Comparison of ENCODE assay signal across 20 cellular contexts in genomic region chr11:60836866-60837510, GRCh38. TPM values are rescaled to one million over a fixed set of nuclear protein-coding genes. Genes with fewer than 3 reads are reported as not detected.
"Had no signal": no experiment of that assay in that cellular context is flagged by ENCODE, and none has a peak within 500 bp of the region (broad histone marks: within the 10 kb centered on the region; RNA-seq: fewer than 3 reads in every experiment).

No MANE protein-coding gene starts in this region.

- DNase-seq: activated gamma-delta T cell treated with Interleukin-2 at 50 U/mL for 16 hours; aorta; brain microvascular endothelial cell; central memory CD4-positive, alpha-beta T cell; esophagus squamous epithelium; heart right ventricle; left ventricle myocardium superior; naive B cell; stimulated activated CD4-positive, alpha-beta T cell treated with anti-CD3 and anti-CD28 coated beads, Interleukin-2, amount 100 ng/mL, for 24 hours; stimulated activated naive CD8-positive, alpha-beta T cell treated with anti-CD3 and anti-CD28 coated beads, Interleukin-15, Interleukin-2, amounts not matched to agents 100 U/mL and 50 U/mL, for 24 hours; substantia nigra; uterus had no signal

- H3K4me3 Mint-ChIP-seq: neural progenitor cell had no signal

- H3K4me2 ChIP-seq: neural progenitor cell had no signal

- H3K4me1 ChIP-seq: neural progenitor cell had no signal

- ATAC-seq: heart right ventricle; left ventricle myocardium superior; mucosa of descending colon; psoas muscle; right cardiac atrium; stimulated activated naive CD8-positive, alpha-beta T cell treated with anti-CD3 and anti-CD28 coated beads, Interleukin-15, Interleukin-2, amounts not matched to agents 100 U/mL and 50 U/mL, for 24 hours had no signal

- H3K27me3 ChIP-seq: brain microvascular endothelial cell, heart right ventricle, tibial nerve, uterus had no signal

- H3K36me3 Mint-ChIP-seq: naive B cell, neural progenitor cell had no signal

- H3K27ac Mint-ChIP-seq: neural progenitor cell had no signal

- H3K9me3 ChIP-seq: esophagus squamous epithelium, heart right ventricle, mucosa of descending colon, psoas muscle, tibial nerve, uterus had no signal

- H3K27ac ChIP-seq: brain microvascular endothelial cell, esophagus squamous epithelium, neural progenitor cell, psoas muscle, tibial nerve, uterus had no signal

- H3K4me3 ChIP-seq: esophagus squamous epithelium, heart right ventricle, mucosa of descending colon, neural progenitor cell, psoas muscle, tibial nerve, uterus had no signal

- H3K9me3 Mint-ChIP-seq: naive B cell, neural progenitor cell had no signal

- H3K36me3 ChIP-seq: brain microvascular endothelial cell, esophagus squamous epithelium, heart right ventricle, neural progenitor cell, tibial nerve, uterus had no signal

RNA-seq across cellular contexts. Expression of gene ZP1, which starts 30.4 kb away (rescaled TPM):
- total RNA-seq: activated CD8-positive, alpha-beta memory T cell treated with anti-CD3 and anti-CD28 coated beads for 36 hours; aorta; esophagus squamous epithelium; left ventricle myocardium superior; osteocyte; right cardiac atrium; skeletal muscle tissue; tibial nerve; uterus had no signal

RNA-seq across cellular contexts. Expression of gene MS4A10, which starts 51.9 kb away (rescaled TPM):
- total RNA-seq: activated CD8-positive, alpha-beta memory T cell treated with anti-CD3 and anti-CD28 coated beads for 36 hours; aorta; esophagus squamous epithelium; heart right ventricle; left ventricle myocardium superior; osteocyte; psoas muscle; right cardiac atrium; skeletal muscle tissue; tibial nerve; uterus had no signal
